In the genomic region with DNA sequence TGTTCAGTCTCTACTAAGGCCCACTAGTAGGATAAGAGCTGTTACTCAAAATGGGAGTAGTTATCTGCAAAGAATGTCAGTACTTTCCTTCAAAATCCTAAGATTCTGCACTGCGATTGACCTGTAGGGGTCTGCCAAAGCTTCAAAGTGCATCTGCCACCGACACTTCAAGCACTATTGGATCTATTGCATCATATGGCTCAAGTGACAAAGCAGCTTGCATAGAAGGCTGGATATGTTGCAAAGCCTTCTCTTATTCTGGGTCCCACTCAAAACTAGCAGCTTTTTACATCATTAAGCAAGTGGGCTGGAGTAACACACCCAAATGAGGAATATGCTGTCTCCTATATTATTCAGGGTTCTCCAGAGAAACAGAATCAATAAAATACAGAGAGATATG, we compare ENCODE assay signal across 29 cellular contexts.
"Had no signal": no experiment of that assay in that cellular context is flagged by ENCODE, and none has a peak within 500 bp of the region (broad histone marks: within the 10 kb centered on the region; RNA-seq: fewer than 3 reads in every experiment).

No MANE protein-coding gene starts in this region.

- H3K27ac Mint-ChIP-seq: immature natural killer cell; naive thymus-derived CD8-positive, alpha-beta T cell; nephron; stimulated activated effector memory CD8-positive, alpha-beta T cell treated with anti-CD3 and anti-CD28 coated beads, Interleukin-12 subunit alpha, Interleukin-12 subunit beta, amount 100 ng/mL, for 72 hours; stimulated activated naive CD8-positive, alpha-beta T cell treated with anti-CD3 and anti-CD28 coated beads, Interleukin-15, Interleukin-2, amounts not matched to agents 100 ng/mL and 50 ng/mL, for 24 hours had no signal

- FAIRE-seq: islet of Langerhans, kidney, pancreas, small intestine, urothelium cell line had no signal

- H3K36me3 ChIP-seq: left lung, lower lobe of right lung, pancreas, prostate gland, sigmoid colon, spleen, thyroid gland, transverse colon, upper lobe of right lung had no signal

- H3K9me3 Mint-ChIP-seq: stimulated activated naive CD8-positive, alpha-beta T cell treated with anti-CD3 and anti-CD28 coated beads, Interleukin-15, Interleukin-2, amounts not matched to agents 100 ng/mL and 50 ng/mL, for 24 hours had no signal

- H3K4me3 Mint-ChIP-seq: immature natural killer cell; naive thymus-derived CD8-positive, alpha-beta T cell; nephron; neural crest cell; stimulated activated effector memory CD8-positive, alpha-beta T cell treated with anti-CD3 and anti-CD28 coated beads, Interleukin-12 subunit alpha, Interleukin-12 subunit beta, amount 100 ng/mL, for 72 hours; stimulated activated naive CD8-positive, alpha-beta T cell treated with anti-CD3 and anti-CD28 coated beads, Interleukin-15, Interleukin-2, amounts not matched to agents 100 ng/mL and 50 ng/mL, for 24 hours had no signal

- H3K4me1 Mint-ChIP-seq: immature natural killer cell; naive thymus-derived CD8-positive, alpha-beta T cell; nephron; neural crest cell; stimulated activated effector memory CD8-positive, alpha-beta T cell treated with anti-CD3 and anti-CD28 coated beads, Interleukin-12 subunit alpha, Interleukin-12 subunit beta, amount 100 ng/mL, for 72 hours had no signal

- H3K27ac ChIP-seq: left lung, lower lobe of right lung, pancreas, prostate gland, sigmoid colon, spleen, testis, thyroid gland, transverse colon, upper lobe of right lung had no signal

- ATAC-seq: left colon; left lung; lower lobe of right lung; naive thymus-derived CD8-positive, alpha-beta T cell; pancreas; right cardiac atrium; stimulated activated effector memory CD8-positive, alpha-beta T cell treated with anti-CD3 and anti-CD28 coated beads, Interleukin-12 subunit alpha, Interleukin-12 subunit beta, amount 100 ng/mL, for 72 hours; upper lobe of right lung had no signal

- H3K27me3 ChIP-seq: left lung, pancreas, sigmoid colon, spleen, testis, thyroid gland, transverse colon, upper lobe of right lung had no signal

- H3K4me3 ChIP-seq: left lung, lower lobe of right lung, pancreas, prostate gland, sigmoid colon, spleen, testis, thyroid gland, transverse colon, upper lobe of right lung had no signal

- H3K27me3 Mint-ChIP-seq: stimulated activated naive CD8-positive, alpha-beta T cell treated with anti-CD3 and anti-CD28 coated beads, Interleukin-15, Interleukin-2, amounts not matched to agents 100 ng/mL and 50 ng/mL, for 24 hours had no signal

- H3K9me3 ChIP-seq: pancreas, prostate gland, sigmoid colon, testis, thyroid gland, transverse colon, upper lobe of right lung had no signal

- DNase-seq: hypothalamus; immature natural killer cell; kidney; left colon; left lung; lower lobe of right lung; mammary epithelial cell; mesenchymal stem cell; naive thymus-derived CD8-positive, alpha-beta T cell; nucleus accumbens; pancreas; retina; right cardiac atrium; sigmoid colon; small intestine; spleen; stimulated activated CD4-positive, alpha-beta T cell treated with anti-CD3 and anti-CD28 coated beads, Interleukin-4, amount 100 ng/mL, for 24 hours; stimulated activated naive CD4-positive, alpha-beta T cell; testis; thyroid gland; transverse colon; upper lobe of right lung had no signal

- H3K4me1 ChIP-seq: left lung, lower lobe of right lung, prostate gland, sigmoid colon, spleen, testis, thyroid gland, transverse colon, upper lobe of right lung had no signal
